Comparison of ENCODE assay signal across 25 cellular contexts in genomic region chr19:1985588-1986356, GRCh38. TPM values are rescaled to one million over a fixed set of nuclear protein-coding genes. Genes with fewer than 3 reads are reported as not detected.
DNase-seq lines count a peak whose midpoint lies in the region; ATAC-seq, FAIRE-seq and TF ChIP-seq lines count a peak whose summit lies in the region.
"Had no signal": no experiment of that assay in that cellular context is flagged by ENCODE, and none has a peak within 500 bp of the region (broad histone marks: within the 10 kb centered on the region; RNA-seq: fewer than 3 reads in every experiment).

No MANE protein-coding gene starts in this region.

- H3K9me3 Mint-ChIP-seq in GM23338 (no peaks in the 10 kb centered on the region), chondrocyte (ENCODE audit: low read depth) (no peaks in the 10 kb centered on the region)
- H3K9me3 Mint-ChIP-seq: activated T-cell treated with anti-CD3 and anti-CD28 coated beads, Interleukin-2, amount 50 U/mL, for 24 hours; naive thymus-derived CD4-positive, alpha-beta T cell; stimulated activated naive CD8-positive, alpha-beta T cell treated with anti-CD3 and anti-CD28 coated beads, Interleukin-15, Interleukin-2, amounts not matched to agents 100 ng/mL and 50 ng/mL, for 24 hours had no signal

- no peak for TF ChIP-seq CTCF in GM23338 (conservative IDR thresholded peaks at IDR 0.05; ENCODE audit: low read depth in 2 of 2)
- TF ChIP-seq CTCF in PC-3 (conservative IDR thresholded peaks at IDR 0.05; ENCODE audit: low read depth, low read length) = no peak
- TF ChIP-seq CTCF in pancreas (IDR thresholded peaks at IDR 0.05) = no peak
- no peak for TF ChIP-seq CTCF in chondrocyte (IDR thresholded peaks at IDR 0.05)

- H3K36me3 Mint-ChIP-seq in GM23338 (ENCODE audit: low read depth) = peaks cover 45% of the 10 kb centered on the region
- peaks cover 17% of the 10 kb centered on the region for H3K36me3 Mint-ChIP-seq in chondrocyte (ENCODE audit: low read depth)

- POLR2A ChIA-PET in PC-3 (lab: Charles Lee; ENCODE audit: unreplicated experiment) = no interaction called here

- H3K9ac ChIP-seq in PC-3 (ENCODE audit: low read length) = no peak overlapping the region
- H3K9ac ChIP-seq: GM23248, KMS-11 had no signal

- peaks cover 33% of the 10 kb centered on the region; the same call in 1 of the 2 replicates for H3F3A ChIP-seq in GM23338 (replicated peaks; ENCODE audit: low read depth)
- no peaks in the 10 kb centered on the region for H3F3A ChIP-seq in PC-3 (ENCODE audit: low read length, unreplicated experiment)

- peaks cover 7% of the 10 kb centered on the region; the same call in 1 of the 2 replicates for H4K20me1 ChIP-seq in GM23338 (replicated peaks; ENCODE audit: insufficient read depth)
- no peaks in the 10 kb centered on the region for H4K20me1 ChIP-seq in PC-3 (ENCODE audit: low read length)

- no peak overlapping the region for H3K4me3 Mint-ChIP-seq in GM23338
- no peak overlapping the region for H3K4me3 Mint-ChIP-seq in chondrocyte (ENCODE audit: unreplicated experiment)
- H3K4me3 Mint-ChIP-seq: activated CD4-positive, alpha-beta T cell treated with anti-CD3 and anti-CD28 coated beads for 36 hours; activated T-cell treated with anti-CD3 and anti-CD28 coated beads, Interleukin-2, amount 50 U/mL, for 24 hours; naive thymus-derived CD4-positive, alpha-beta T cell; stimulated activated naive CD8-positive, alpha-beta T cell treated with anti-CD3 and anti-CD28 coated beads, Interleukin-15, Interleukin-2, amounts not matched to agents 100 ng/mL and 50 ng/mL, for 24 hours had no signal

- no peaks in the 10 kb centered on the region for H3K9me2 ChIP-seq in GM23338 (ENCODE audit: insufficient read depth)
- H3K9me2 ChIP-seq in PC-3 (replicated peaks; ENCODE audit: low read length) = no peaks in the 10 kb centered on the region

- no peak overlapping the region for H3K4me3 ChIP-seq in GM23338
- H3K4me3 ChIP-seq in PC-3 (ENCODE audit: low read length) = no peak overlapping the region
- H3K4me3 ChIP-seq in pancreas = no peak overlapping the region
- H3K4me3 ChIP-seq: GM23248 had no signal

- H3K4me1 Mint-ChIP-seq in GM23338 (no peaks in the 10 kb centered on the region), chondrocyte (ENCODE audit: low read depth) (no peaks in the 10 kb centered on the region)
- H3K4me1 Mint-ChIP-seq: activated CD4-positive, alpha-beta T cell treated with anti-CD3 and anti-CD28 coated beads for 36 hours; naive thymus-derived CD4-positive, alpha-beta T cell; T-helper 17 cell had no signal

- H3K4me2 ChIP-seq in GM23338 (no peak overlapping the region), PC-3 (ENCODE audit: low read length) (no peak overlapping the region)
- H3K4me2 ChIP-seq: KMS-11 had no signal

- H3K27me3 ChIP-seq in GM23338 (ENCODE audit: insufficient read depth) (no peaks in the 10 kb centered on the region), PC-3 (ENCODE audit: low read length) (no peaks in the 10 kb centered on the region), pancreas (no peaks in the 10 kb centered on the region)

- intact Hi-C loops in PC-3 (cut with micrococcal nuclease) (no loop called here), left ventricle myocardium superior (cut with micrococcal nuclease) (no loop called here), pancreas (cut with DNase I) (no loop called here)

- WGBS in pancreas, 2 donors = 91% methylated on average over 44 of the region's 44 CpGs

- CTCF ChIA-PET in PC-3 (lab: Charles Lee) = no interaction called here

- H3K9me3 ChIP-seq in PC-3 (ENCODE audit: low read length) = no peaks in the 10 kb centered on the region
- H3K9me3 ChIP-seq in pancreas = no peaks in the 10 kb centered on the region

- BruUV-seq in PC-3 (replicated peaks; lab: Mats Ljungman, UMichigan) = no TSS peak

- H3K79me2 ChIP-seq in GM23338 (replicated peaks; ENCODE audit: insufficient read depth) = no peaks in the 10 kb centered on the region
- no peaks in the 10 kb centered on the region for H3K79me2 ChIP-seq in PC-3 (ENCODE audit: low read length)

- peaks cover 16% of the 10 kb centered on the region for H3K27me3 Mint-ChIP-seq in GM23338 (ENCODE audit: insufficient read depth, low read depth, poor library complexity)
- H3K27me3 Mint-ChIP-seq in chondrocyte (ENCODE audit: low read depth) = no peaks in the 10 kb centered on the region
- H3K27me3 Mint-ChIP-seq: activated CD4-positive, alpha-beta T cell treated with anti-CD3 and anti-CD28 coated beads for 36 hours; activated T-cell treated with anti-CD3 and anti-CD28 coated beads, Interleukin-2, amount 50 U/mL, for 24 hours; naive thymus-derived CD4-positive, alpha-beta T cell; stimulated activated naive CD8-positive, alpha-beta T cell treated with anti-CD3 and anti-CD28 coated beads, Interleukin-15, Interleukin-2, amounts not matched to agents 100 ng/mL and 50 ng/mL, for 24 hours; T-helper 17 cell had no signal

- DNase-seq in GM23338 (ENCODE audit: low spot score) = peak; percentile 36
- no peak for DNase-seq in PC-3
- no peak for DNase-seq in left ventricle myocardium superior
- peak in 1 of 6 donors; percentile 70 for DNase-seq in pancreas
- no peak for DNase-seq in activated naive CD4-positive, alpha-beta T cell treated with Interleukin-2 at 50 U/mL for 16 hours
- DNase-seq in NCI-H187 treated with DMSO at 0.1 percent for 48 hours (lab: John Stamatoyannopoulos, UW) = no peak
- DNase-seq in HUDEP-2 (lab: John Stamatoyannopoulos, UW; ENCODE audit: unreplicated experiment in 76 of 76) = no peak
- no peak for DNase-seq in chondrocyte (ENCODE audit: low spot score)
- DNase-seq: activated CD4-positive, alpha-beta T cell treated with anti-CD3 and anti-CD28 coated beads for 36 hours; activated naive CD4-positive, alpha-beta T cell; activated T-cell treated with anti-CD3 and anti-CD28 coated beads, Interleukin-2, amount 50 U/mL, for 24 hours; amygdala; central memory CD4-positive, alpha-beta T cell; dermis blood vessel endothelial cell; EL; GM23248; naive thymus-derived CD4-positive, alpha-beta T cell; NCI-H146; NCI-H524; retina; stimulated activated CD4-positive, alpha-beta T cell treated with anti-CD3 and anti-CD28 coated beads, Interleukin-4, amount 100 ng/mL, for 24 hours; T-helper 17 cell had no signal

- no peaks in the 10 kb centered on the region for H3K36me3 ChIP-seq in GM23338 (ENCODE audit: insufficient read depth)
- peaks cover 5% of the 10 kb centered on the region for H3K36me3 ChIP-seq in PC-3 (ENCODE audit: low read depth, low read length)
- peaks cover 0 to 52% (median 35%) of the 10 kb centered on the region in 3 donors for H3K36me3 ChIP-seq in pancreas

- H3K4me1 ChIP-seq in GM23338 (ENCODE audit: insufficient read depth) (no peaks in the 10 kb centered on the region), PC-3 (ENCODE audit: insufficient read depth, low read length) (no peaks in the 10 kb centered on the region), pancreas (no peaks in the 10 kb centered on the region)

- ATAC-seq in GM23338 (peak; percentile 33), PC-3 (peak; percentile 21; the same call in 1 of the 2 replicates), left ventricle myocardium superior (peak; percentile 18), pancreas (peak in 3 of 4 donors; percentile 3 to 10 (median 8))
- ATAC-seq: activated CD4-positive, alpha-beta T cell treated with anti-CD3 and anti-CD28 coated beads for 36 hours; naive thymus-derived CD4-positive, alpha-beta T cell; T-helper 17 cell had no signal

- no peak overlapping the region for H3K27ac Mint-ChIP-seq in GM23338
- H3K27ac Mint-ChIP-seq in chondrocyte (ENCODE audit: unreplicated experiment) = no peak overlapping the region
- H3K27ac Mint-ChIP-seq: activated CD4-positive, alpha-beta T cell treated with anti-CD3 and anti-CD28 coated beads for 36 hours; stimulated activated naive CD8-positive, alpha-beta T cell treated with anti-CD3 and anti-CD28 coated beads, Interleukin-15, Interleukin-2, amounts not matched to agents 100 ng/mL and 50 ng/mL, for 24 hours; T-helper 17 cell had no signal

- H2AFZ ChIP-seq in GM23338 (no peak overlapping the region), PC-3 (ENCODE audit: low read length) (no peak overlapping the region)
- H2AFZ ChIP-seq: GM23248 had no signal

- FAIRE-seq in pancreas (lab: Jason Lieb, UNC) = no peak
- FAIRE-seq: RCC 7860 had no signal

- H3K27ac ChIP-seq in GM23338 (ENCODE audit: low read depth) (no peak overlapping the region), PC-3 (ENCODE audit: low read length) (no peak overlapping the region), pancreas (no peak overlapping the region)
- H3K27ac ChIP-seq: GM23248, KMS-11 had no signal

TF ChIP-seq in GM23338, 12 proteins besides CTCF, POLR2A, EP300 and RAD21 (continues in another document):
- peak; percentile 10 for TF ChIP-seq POLR2AphosphoS5 (IDR thresholded peaks at IDR 0.05; ENCODE audit: low read depth)

RNA-seq across cellular contexts. Expression of gene BTBD2, which starts 29.7 kb away (rescaled TPM):
- 106 and 130 TPM in 2 replicates for total RNA-seq in GM23338 (2014; rRNA removed; shearing (Covaris generic))
- polyA plus RNA-seq in GM23338 (2016; fragmentation: Nextera tagmentation; extraction: Ambion mirVana) = 23.8 and 27.2 TPM in 2 replicates
- 72.0 and 94.0 TPM in 2 replicates for total RNA-seq in PC-3 (2014; rRNA removed)
- 65.6 TPM for total RNA-seq in left ventricle myocardium superior
- 10 to 100 TPM; 33.9 to 46.4 (median 36.6) TPM for total RNA-seq in pancreas
- polyA plus RNA-seq in pancreas = 10 to 100 TPM; 35.6 to 44.4 TPM
- total RNA-seq in chondrocyte = 61.0 to 66.2 TPM (median 65.9 TPM) in 3 replicates

RNA-seq across cellular contexts. Expression of gene CSNK1G2, which starts 44.8 kb away (rescaled TPM):
- total RNA-seq in GM23338 (2014; rRNA removed; shearing (Covaris generic)) = 113 and 147 TPM in 2 replicates
- polyA plus RNA-seq in GM23338 (2016; fragmentation: Nextera tagmentation; extraction: Ambion mirVana) = 39.6 and 55.9 TPM in 2 replicates
- 83.6 and 106 TPM in 2 replicates for total RNA-seq in PC-3 (2014; rRNA removed)
- total RNA-seq in left ventricle myocardium superior = 27.9 TPM
- 10 to 100 TPM; 20.7 to 33.0 (median 26.0) TPM for total RNA-seq in pancreas
- 10 to 100 TPM; 68.0 to 69.4 TPM for polyA plus RNA-seq in pancreas
- total RNA-seq in chondrocyte = 57.4 to 74.9 TPM (median 58.9 TPM) in 3 replicates
